Comparison of ENCODE assay signal across 8 cellular contexts in genomic region chr17:49414622-49415350, GRCh38. TPM values are rescaled to one million over a fixed set of nuclear protein-coding genes. Genes with fewer than 3 reads are reported as not detected.
DNase-seq lines count a peak whose midpoint lies in the region; ATAC-seq and TF ChIP-seq lines count a peak whose summit lies in the region.

PHB1 (minus strand) TSS chr17:49414882; CDS start chr17:49413264, 1,618 bp downstream.

- H3K4me1 ChIP-seq in DOHH2 (ENCODE audit: control insufficient read depth, low read length) (peaks cover 14% of the 10 kb centered on the region), GM23338 (ENCODE audit: insufficient read depth) (peaks cover 5% of the 10 kb centered on the region; the same call in 1 of the 2 replicates), fibroblast of lung (ENCODE audit: control insufficient read depth, extremely low read depth, insufficient read depth, low read length) (peaks cover 2% of the 10 kb centered on the region)

- peak within 1 kb of the TSS; percentile 99 for H3K4me3 Mint-ChIP-seq in GM23338
- peak within 1 kb of the TSS; percentile 89 to 100 (median 97) for H3K4me3 Mint-ChIP-seq in naive thymus-derived CD8-positive, alpha-beta T cell

- POLR2A ChIA-PET in naive thymus-derived CD8-positive, alpha-beta T cell (lab: Charles Lee) = interaction anchor here (0.5 to 1.5 kb wide), 7 partner anchors 26 to 930 kb away, joined by 3 to 6 read pairs (median 3); partner anchors contain the start of gene FAM117A

- TF ChIP-seq CTCF in DOHH2 (IDR thresholded peaks at IDR 0.05; ENCODE audit: low read depth, low read length, poor library complexity, severe bottlenecking) (no peak), GM23338 (conservative IDR thresholded peaks at IDR 0.05; ENCODE audit: low read depth in 2 of 2) (no peak), fibroblast of lung (conservative IDR thresholded peaks at IDR 0.05 in 1 of 2, IDR thresholded peaks at IDR 0.05 in 1 of 2; ENCODE audit: low read depth in 1 of 2, low read length in 2 of 2) (no peak)

- H3K9me2 ChIP-seq in DOHH2 (replicated peaks; ENCODE audit: control insufficient read depth, low read length) = no peaks in the 10 kb centered on the region
- H3K9me2 ChIP-seq in GM23338 (ENCODE audit: insufficient read depth) = no peaks in the 10 kb centered on the region

- H3K9ac ChIP-seq in fibroblast of lung (ENCODE audit: insufficient read depth, low read length) = peak within 1 kb of the TSS; percentile 39

- H2AFZ ChIP-seq in GM23338 (peak within 1 kb of the TSS; percentile 94), fibroblast of lung (ENCODE audit: low read length) (peak within 1 kb of the TSS; percentile 98)

- H3K27me3 ChIP-seq in DOHH2 (ENCODE audit: control insufficient read depth, low read length) (no peaks in the 10 kb centered on the region), GM23338 (ENCODE audit: insufficient read depth) (no peaks in the 10 kb centered on the region), fibroblast of lung (ENCODE audit: control insufficient read depth, insufficient read depth, low read length) (no peaks in the 10 kb centered on the region)

- H3K9me3 ChIP-seq in DOHH2 (ENCODE audit: control insufficient read depth, insufficient read depth, low read length) (no peaks in the 10 kb centered on the region), fibroblast of lung (ENCODE audit: control insufficient read depth, insufficient read depth, low read depth, low read length) (no peaks in the 10 kb centered on the region)

- H4K20me1 ChIP-seq in DOHH2 (ENCODE audit: control insufficient read depth, insufficient read depth, low read depth, low read length) = peaks cover 3% of the 10 kb centered on the region; the same call in 1 of the 2 replicates
- H4K20me1 ChIP-seq in GM23338 (replicated peaks; ENCODE audit: insufficient read depth) = 0 out of 2 replicates have a peak, but pooled peaks cover 8% of the 10 kb centered on the region
- H4K20me1 ChIP-seq in fibroblast of lung (ENCODE audit: control insufficient read depth, extremely low read depth, insufficient read depth, low read length) = no peaks in the 10 kb centered on the region

- H3F3A ChIP-seq in DOHH2 (ENCODE audit: control insufficient read depth, insufficient read depth) (peaks cover 4% of the 10 kb centered on the region; the same call in 1 of the 2 replicates), GM23338 (replicated peaks; ENCODE audit: low read depth) (peaks cover 21% of the 10 kb centered on the region; the same call in 1 of the 2 replicates)

- peak; percentile 99 for ATAC-seq in GM23338
- ATAC-seq in naive thymus-derived CD8-positive, alpha-beta T cell = peak; percentile 97 to 98

- peak within 1 kb of the TSS; percentile 75 for H3K4me2 ChIP-seq in DOHH2 (ENCODE audit: low read length)
- H3K4me2 ChIP-seq in GM23338 = peak within 1 kb of the TSS; percentile 84
- H3K4me2 ChIP-seq in fibroblast of lung (ENCODE audit: extremely low read depth, insufficient read depth, low read length) = peak within 1 kb of the TSS; percentile 97

- H3K9me3 Mint-ChIP-seq in GM23338 = peaks cover 10% of the 10 kb centered on the region; the same call in 2 of the 3 replicates
- no peaks in the 10 kb centered on the region for H3K9me3 Mint-ChIP-seq in naive thymus-derived CD8-positive, alpha-beta T cell

- H3K27ac ChIP-seq in DOHH2 (ENCODE audit: low read depth, low read length) (no peak within 1 kb of the TSS), GM23338 (ENCODE audit: low read depth) (no peak within 1 kb of the TSS), fibroblast of lung (ENCODE audit: insufficient read depth, low read length) (peak within 1 kb of the TSS; percentile 52)

- H3K4me3 ChIP-seq in DOHH2 (ENCODE audit: low read length) (peak within 1 kb of the TSS; percentile 89), GM23338 (peak within 1 kb of the TSS; percentile 68), fibroblast of lung (replicated peaks in 1 of 4; ENCODE audit: control extremely low read depth in 1 of 4, insufficient read depth in 1 of 4, low read depth in 3 of 4, low read length in 4 of 4) (peak within 1 kb of the TSS; percentile 93 to 100 (median 99))

- H3K36me3 ChIP-seq in DOHH2 (ENCODE audit: control insufficient read depth, low read length) (peaks cover 32% of the 10 kb centered on the region), GM23338 (ENCODE audit: insufficient read depth) (peaks cover 32% of the 10 kb centered on the region), fibroblast of lung (ENCODE audit: control insufficient read depth, insufficient read depth, low read length) (peaks cover 13% of the 10 kb centered on the region)

- peak; percentile 99 for DNase-seq in GM23338 (ENCODE audit: low spot score)
- DNase-seq in LHCN-M2 (ENCODE audit: low read depth) = peak; percentile 97
- peak; percentile 98 for DNase-seq in RPMI8226
- DNase-seq in activated T-helper 1 cell treated with anti-CD3 and anti-CD28 coated beads, Interleukin-2, amount 50 U/mL, for 16 hours (ENCODE audit: low read depth in 1 of 2, low spot score in 1 of 2) = peak; percentile 86 to 87
- DNase-seq in fibroblast of lung (ENCODE audit: low read depth in 2 of 2) = peak; percentile 96 to 97
- peak; percentile 81 to 97 (median 94) for DNase-seq in naive thymus-derived CD8-positive, alpha-beta T cell
- DNase-seq in stimulated activated naive CD4-positive, alpha-beta T cell (lab: John Stamatoyannopoulos, UW) = peak; percentile 89 to 96 (median 92)

- H3K36me3 Mint-ChIP-seq in GM23338 (ENCODE audit: low read depth) = peaks cover 39% of the 10 kb centered on the region
- H3K36me3 Mint-ChIP-seq in naive thymus-derived CD8-positive, alpha-beta T cell = peaks cover 4 to 37% (median 10%) of the 10 kb centered on the region in 3 donors

- H3K27me3 Mint-ChIP-seq in GM23338 (ENCODE audit: insufficient read depth, low read depth, poor library complexity) = peaks cover 8% of the 10 kb centered on the region
- H3K27me3 Mint-ChIP-seq in naive thymus-derived CD8-positive, alpha-beta T cell = no peaks in the 10 kb centered on the region

- peaks cover 2% of the 10 kb centered on the region; the same call in 1 of the 3 replicates for H3K4me1 Mint-ChIP-seq in GM23338
- peaks cover 12 to 40% (median 29%) of the 10 kb centered on the region in 4 donors for H3K4me1 Mint-ChIP-seq in naive thymus-derived CD8-positive, alpha-beta T cell

- peaks cover 33% of the 10 kb centered on the region for H3K79me2 ChIP-seq in DOHH2 (ENCODE audit: control insufficient read depth, low read length)
- H3K79me2 ChIP-seq in GM23338 (replicated peaks; ENCODE audit: insufficient read depth) = peaks cover 29% of the 10 kb centered on the region
- peaks cover 10% of the 10 kb centered on the region for H3K79me2 ChIP-seq in fibroblast of lung (ENCODE audit: control insufficient read depth, insufficient read depth, low read length)

- H3K27ac Mint-ChIP-seq in GM23338 = peak within 1 kb of the TSS; percentile 97
- H3K27ac Mint-ChIP-seq in naive thymus-derived CD8-positive, alpha-beta T cell = peak within 1 kb of the TSS; percentile 84 to 98 (median 92)

TF ChIP-seq in GM23338, 12 proteins besides CTCF, POLR2A, EP300 and RAD21:
- TF ChIP-seq ZNF114 (CRISPR knock-in tag; IDR thresholded peaks at IDR 0.05) = no peak
- no peak for TF ChIP-seq EZH2phosphoT487 (IDR thresholded peaks at IDR 0.05; ENCODE audit: unreplicated experiment)
- TF ChIP-seq ZNF331 (CRISPR knock-in tag; IDR thresholded peaks at IDR 0.05; ENCODE audit: low read depth) = 0 out of 2 replicates have a peak, but pooled peaks have one; percentile 10
- peak; percentile 73 for TF ChIP-seq CREB1 (CRISPR knock-in tag; IDR thresholded peaks at IDR 0.05; ENCODE audit: low read depth)
- TF ChIP-seq POLR2AphosphoS5 (IDR thresholded peaks at IDR 0.05; ENCODE audit: low read depth) = peak; percentile 86
- TF ChIP-seq ETS1 (IDR thresholded peaks at IDR 0.05) = peak; percentile 100

RNA-seq across cellular contexts. Expression of gene PHB1, which starts in this region (rescaled TPM):
- 211 and 215 TPM in 2 replicates for total RNA-seq in GM23338 (2014; rRNA removed; shearing (Covaris generic))
- polyA plus RNA-seq in GM23338 (2016; fragmentation: Nextera tagmentation; extraction: Ambion mirVana) = 172 and 194 TPM in 2 replicates
- 201 TPM in 2 replicates for total RNA-seq in LHCN-M2 (2014; rRNA removed)
- 286 TPM for polyA plus RNA-seq in LHCN-M2 (2012)
- 99.4 and 99.6 TPM in 2 replicates for total RNA-seq in fibroblast of lung
- polyA plus RNA-seq in fibroblast of lung = 163 and 257 TPM in 2 replicates
- polyA plus RNA-seq in fibroblast of lung (2012) = 209 and 306 TPM in 2 replicates
- polyA minus RNA-seq in fibroblast of lung (ENCODE audit: low replicate concordance) = 273 and 401 TPM in 2 replicates
- 10 to 100 TPM; 61.8 to 70.0 TPM for total RNA-seq in naive thymus-derived CD8-positive, alpha-beta T cell
- polyA plus RNA-seq in naive thymus-derived CD8-positive, alpha-beta T cell = 100 to 1,000 TPM; 156 to 196 (median 164) TPM
